ENCODE assay signal across 12 cellular contexts in the genomic region with DNA sequence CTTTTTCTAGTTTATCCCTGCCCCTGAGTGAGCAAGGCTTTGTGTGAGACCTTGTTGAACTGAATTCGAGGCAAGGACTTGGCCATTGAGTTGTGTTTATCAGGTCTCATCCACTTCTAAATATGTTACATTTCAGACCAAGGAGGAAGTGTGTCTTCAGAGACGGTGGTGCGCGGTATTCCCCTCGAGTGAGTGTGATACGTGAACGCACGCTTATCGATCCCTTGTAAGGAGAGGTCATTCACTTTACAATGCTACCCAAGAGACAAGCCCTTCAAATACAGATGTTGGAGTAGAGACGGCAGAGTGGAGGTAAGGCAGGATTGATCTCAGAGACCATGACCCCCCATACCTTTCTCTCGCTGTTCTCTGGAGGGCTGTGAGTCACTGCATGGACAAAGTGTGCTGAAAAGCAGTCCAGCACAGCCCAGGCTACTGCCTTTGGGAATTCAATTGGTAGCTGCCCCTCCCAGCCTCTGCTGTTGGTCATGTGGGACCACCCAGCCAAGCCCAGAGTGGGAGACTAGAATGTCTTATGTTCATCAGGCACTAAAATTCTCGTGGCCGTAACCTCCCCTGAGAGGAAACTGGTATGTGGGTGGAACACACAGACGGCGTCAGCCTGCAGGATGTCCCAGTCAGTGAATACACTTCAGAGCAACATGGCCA. TPM values are rescaled to one million over a fixed set of nuclear protein-coding genes. Genes with fewer than 3 reads are reported as not detected.
A peak's percentile ranks its signal among the peaks of the same experiment; 100 is the strongest.
DNase-seq lines count a peak whose midpoint lies in the region; ATAC-seq, FAIRE-seq and TF ChIP-seq lines count a peak whose summit lies in the region.
"Had no signal": no experiment of that assay in that cellular context is flagged by ENCODE, and none has a peak within 500 bp of the region (broad histone marks: within the 10 kb centered on the region; RNA-seq: fewer than 3 reads in every experiment).

No MANE protein-coding gene starts in this region.

- H3K27ac Mint-ChIP-seq in activated T-helper 2 cell treated with anti-CD3 and anti-CD28 coated beads, Interferon-gamma antibody, Interleukin-2, Interleukin-4, amounts not matched to agents 10 μg/mL and 5 μg/mL and 100 μg/mL, durations not matched to agents 14 hours and 24 hours and 36 hours: no peak overlapping the region
- H3K27ac Mint-ChIP-seq in endodermal cell: no peak overlapping the region

- H3K9me2 ChIP-seq in DOHH2 (replicated peaks; ENCODE audit: control insufficient read depth, low read length): no peaks in the 10 kb centered on the region

- H3K36me3 ChIP-seq in DOHH2 (ENCODE audit: control insufficient read depth, low read length) (no peaks in the 10 kb centered on the region), endodermal cell (ENCODE audit: control insufficient read depth, insufficient read depth, low read length) (no peaks in the 10 kb centered on the region)

- H3K4me2 ChIP-seq in DOHH2 (ENCODE audit: low read length): peak overlapping the region; percentile 67

- H3K4me1 Mint-ChIP-seq in activated T-helper 2 cell treated with anti-CD3 and anti-CD28 coated beads, Interferon-gamma antibody, Interleukin-2, Interleukin-4, amounts not matched to agents 10 μg/mL and 5 μg/mL and 100 μg/mL, durations not matched to agents 14 hours and 24 hours and 36 hours (ENCODE audit: low read depth): no peaks in the 10 kb centered on the region
- H3K4me1 Mint-ChIP-seq in endodermal cell: no peaks in the 10 kb centered on the region

- 91 to 98% methylated on average over 9 to 15 of the region's 15 CpGs for WGBS in endodermal cell (ENCODE audit: insufficient coverage in 1 of 2, insufficient read length in 1 of 2), 2 experiments

- no peaks in the 10 kb centered on the region for H3K9me3 Mint-ChIP-seq in activated T-helper 2 cell treated with anti-CD3 and anti-CD28 coated beads, Interferon-gamma antibody, Interleukin-2, Interleukin-4, amounts not matched to agents 10 μg/mL and 5 μg/mL and 100 μg/mL, durations not matched to agents 14 hours and 24 hours and 36 hours
- no peaks in the 10 kb centered on the region for H3K9me3 Mint-ChIP-seq in endodermal cell

- no peaks in the 10 kb centered on the region for H4K20me1 ChIP-seq in DOHH2 (ENCODE audit: control insufficient read depth, insufficient read depth, low read depth, low read length)

- H3K79me2 ChIP-seq in DOHH2 (ENCODE audit: control insufficient read depth, low read length): no peaks in the 10 kb centered on the region

- ATAC-seq in HG02759 (IDR thresholded peaks at IDR 0.05; ENCODE audit: unreplicated experiment) (peak; percentile 68), HG03565 (IDR thresholded peaks at IDR 0.05; ENCODE audit: unreplicated experiment) (peak; percentile 64)
- ATAC-seq: lower lobe of right lung had no signal

- H3K9me3 ChIP-seq in DOHH2 (ENCODE audit: control insufficient read depth, insufficient read depth, low read length) (no peaks in the 10 kb centered on the region), endodermal cell (ENCODE audit: control insufficient read depth, low read length) (no peaks in the 10 kb centered on the region)
- H3K9me3 ChIP-seq: lower lobe of right lung had no signal

- H3K4me1 ChIP-seq in DOHH2 (ENCODE audit: control insufficient read depth, low read length) (peaks cover 6% of the 10 kb centered on the region), endodermal cell (ENCODE audit: control insufficient read depth, insufficient read depth, low read length) (no peaks in the 10 kb centered on the region)

- peak; percentile 58 for FAIRE-seq in GM19239 (lab: Jason Lieb, UNC)

- no peak overlapping the region for H3K27ac ChIP-seq in DOHH2 (ENCODE audit: low read depth, low read length)
- H3K27ac ChIP-seq in endodermal cell (ENCODE audit: low read depth, low read length): no peak overlapping the region
- H3K27ac ChIP-seq: lower lobe of right lung had no signal

- no peak overlapping the region for H3K9ac ChIP-seq in endodermal cell (ENCODE audit: extremely low read depth, low read length, poor library complexity, severe bottlenecking)

- no peak overlapping the region for H3K4me3 Mint-ChIP-seq in activated T-helper 2 cell treated with anti-CD3 and anti-CD28 coated beads, Interferon-gamma antibody, Interleukin-2, Interleukin-4, amounts not matched to agents 10 μg/mL and 5 μg/mL and 100 μg/mL, durations not matched to agents 14 hours and 24 hours and 36 hours (ENCODE audit: low read depth)
- no peak overlapping the region for H3K4me3 Mint-ChIP-seq in endodermal cell

- H3F3A ChIP-seq in DOHH2 (ENCODE audit: control insufficient read depth, insufficient read depth): no peaks in the 10 kb centered on the region

- H3K4me3 ChIP-seq in DOHH2 (ENCODE audit: low read length): peak overlapping the region; percentile 54
- H3K4me3 ChIP-seq in endodermal cell (ENCODE audit: low read length): no peak overlapping the region
- H3K4me3 ChIP-seq: lower lobe of right lung had no signal

- intact Hi-C loops in activated T-helper 2 cell treated with anti-CD3 and anti-CD28 coated beads, Interferon-gamma antibody, Interleukin-2, Interleukin-4, amounts not matched to agents 10 μg/mL and 5 μg/mL and 100 μg/mL, durations not matched to agents 14 hours and 24 hours and 36 hours (cut with micrococcal nuclease): loop anchor here (10.0 kb wide), 2 partner anchors 556 to 586 kb away; no protein-coding TSS in a partner anchor

- DNase-seq in GM19239 (ENCODE audit: insufficient read length, low spot score) (no peak), hepatic stellate cell (ENCODE audit: low spot score) (no peak), EL (no peak), endodermal cell (no peak)
- DNase-seq in activated T-helper 2 cell treated with anti-CD3 and anti-CD28 coated beads, Interferon-gamma antibody, Interleukin-2, Interleukin-4, amounts not matched to agents 10 μg/mL and 5 μg/mL and 100 μg/mL, durations not matched to agents 14 hours and 24 hours and 36 hours (ENCODE audit: low spot score): no peak
- DNase-seq: activated gamma-delta T cell, foreskin fibroblast, lower lobe of right lung, NCI-H146 had no signal

- peaks cover 2% of the 10 kb centered on the region for H3K27me3 Mint-ChIP-seq in activated T-helper 2 cell treated with anti-CD3 and anti-CD28 coated beads, Interferon-gamma antibody, Interleukin-2, Interleukin-4, amounts not matched to agents 10 μg/mL and 5 μg/mL and 100 μg/mL, durations not matched to agents 14 hours and 24 hours and 36 hours (ENCODE audit: low read depth)
- H3K27me3 Mint-ChIP-seq in endodermal cell (ENCODE audit: insufficient read depth): no peaks in the 10 kb centered on the region

- H3K27me3 ChIP-seq in DOHH2 (ENCODE audit: control insufficient read depth, low read length): peaks cover 14% of the 10 kb centered on the region
- H3K27me3 ChIP-seq in endodermal cell (ENCODE audit: control insufficient read depth, insufficient read depth, low read length, poor library complexity, severe bottlenecking): no peaks in the 10 kb centered on the region

- no peaks in the 10 kb centered on the region for H3K36me3 Mint-ChIP-seq in activated T-helper 2 cell treated with anti-CD3 and anti-CD28 coated beads, Interferon-gamma antibody, Interleukin-2, Interleukin-4, amounts not matched to agents 10 μg/mL and 5 μg/mL and 100 μg/mL, durations not matched to agents 14 hours and 24 hours and 36 hours (ENCODE audit: low read depth)
- H3K36me3 Mint-ChIP-seq in endodermal cell (ENCODE audit: low read depth): peaks cover 17% of the 10 kb centered on the region

- no peak for TF ChIP-seq CTCF in DOHH2 (IDR thresholded peaks at IDR 0.05; ENCODE audit: low read depth, low read length, poor library complexity, severe bottlenecking)
- TF ChIP-seq CTCF in endodermal cell (conservative IDR thresholded peaks at IDR 0.05): no peak

RNA-seq across cellular contexts. Expression of a gene that starts 16.3 kb away (rescaled TPM):
- not detected in 2 replicates for total RNA-seq in activated T-helper 2 cell treated with anti-CD3 and anti-CD28 coated beads, Interferon-gamma antibody, Interleukin-2, Interleukin-4, amounts not matched to agents 10 μg/mL and 5 μg/mL and 100 μg/mL, durations not matched to agents 14 hours and 24 hours and 36 hours
- total RNA-seq in endodermal cell: 10 to 100 TPM; 53.1 to 75.4 TPM
- polyA plus RNA-seq in endodermal cell (2013, experiment 1 of 2): 18.3 TPM
- polyA plus RNA-seq in endodermal cell (2013, experiment 2 of 2): 16.6 TPM

RNA-seq across cellular contexts. Expression of a gene that starts 22.3 kb away (rescaled TPM):
- total RNA-seq in activated T-helper 2 cell treated with anti-CD3 and anti-CD28 coated beads, Interferon-gamma antibody, Interleukin-2, Interleukin-4, amounts not matched to agents 10 μg/mL and 5 μg/mL and 100 μg/mL, durations not matched to agents 14 hours and 24 hours and 36 hours: not detected in 2 replicates
- total RNA-seq in endodermal cell: 10 to 100 TPM; 12.3 to 14.5 TPM
- polyA plus RNA-seq in endodermal cell (2013, experiment 1 of 2): 3.0 TPM
- polyA plus RNA-seq in endodermal cell (2013, experiment 2 of 2): 3.4 TPM

Comparison
In these comparisons a context has a peak if more than half of its experiments do, and no peak if none do; other contexts are left out.
1. RNA of a gene that starts 16.3 kb away (total RNA-seq): 53.1 to 75.4 TPM in endodermal cell; not detected in activated T-helper 2 cell treated with anti-CD3 and anti-CD28 coated beads, Interferon-gamma antibody, Interleukin-2, Interleukin-4, amounts not matched to agents 10 μg/mL and 5 μg/mL and 100 μg/mL, durations not matched to agents 14 hours and 24 hours and 36 hours; every median in the first group is over 10 times any median in the second.
2. RNA of a gene that starts 22.3 kb away (total RNA-seq): 12.3 to 14.5 TPM in endodermal cell; not detected in activated T-helper 2 cell treated with anti-CD3 and anti-CD28 coated beads, Interferon-gamma antibody, Interleukin-2, Interleukin-4, amounts not matched to agents 10 μg/mL and 5 μg/mL and 100 μg/mL, durations not matched to agents 14 hours and 24 hours and 36 hours; every median in the first group is over 10 times any median in the second.